1 cellular context compared by ENCODE assay signal in genomic region chr3:56682458-56683121, GRCh38.
TF ChIP-seq lines count a peak whose summit lies in the region.

No MANE protein-coding gene starts in this region.

TF ChIP-seq in K562, 482 proteins besides CTCF, POLR2A, EP300 and RAD21 (continued from another document and continues in another):
- TF ChIP-seq, protein P1, sequence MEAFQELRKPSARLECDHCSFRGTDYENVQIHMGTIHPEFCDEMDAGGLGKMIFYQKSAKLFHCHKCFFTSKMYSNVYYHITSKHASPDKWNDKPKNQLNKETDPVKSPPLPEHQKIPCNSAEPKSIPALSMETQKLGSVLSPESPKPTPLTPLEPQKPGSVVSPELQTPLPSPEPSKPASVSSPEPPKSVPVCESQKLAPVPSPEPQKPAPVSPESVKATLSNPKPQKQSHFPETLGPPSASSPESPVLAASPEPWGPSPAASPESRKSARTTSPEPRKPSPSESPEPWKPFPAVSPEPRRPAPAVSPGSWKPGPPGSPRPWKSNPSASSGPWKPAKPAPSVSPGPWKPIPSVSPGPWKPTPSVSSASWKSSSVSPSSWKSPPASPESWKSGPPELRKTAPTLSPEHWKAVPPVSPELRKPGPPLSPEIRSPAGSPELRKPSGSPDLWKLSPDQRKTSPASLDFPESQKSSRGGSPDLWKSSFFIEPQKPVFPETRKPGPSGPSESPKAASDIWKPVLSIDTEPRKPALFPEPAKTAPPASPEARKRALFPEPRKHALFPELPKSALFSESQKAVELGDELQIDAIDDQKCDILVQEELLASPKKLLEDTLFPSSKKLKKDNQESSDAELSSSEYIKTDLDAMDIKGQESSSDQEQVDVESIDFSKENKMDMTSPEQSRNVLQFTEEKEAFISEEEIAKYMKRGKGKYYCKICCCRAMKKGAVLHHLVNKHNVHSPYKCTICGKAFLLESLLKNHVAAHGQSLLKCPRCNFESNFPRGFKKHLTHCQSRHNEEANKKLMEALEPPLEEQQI (IDR thresholded peaks at IDR 0.05) = no peak
- TF ChIP-seq RBFOX2 (IDR thresholded peaks at IDR 0.05; ENCODE audit: low read depth, low read length) = peak; percentile 89
- TF ChIP-seq, protein P2, sequence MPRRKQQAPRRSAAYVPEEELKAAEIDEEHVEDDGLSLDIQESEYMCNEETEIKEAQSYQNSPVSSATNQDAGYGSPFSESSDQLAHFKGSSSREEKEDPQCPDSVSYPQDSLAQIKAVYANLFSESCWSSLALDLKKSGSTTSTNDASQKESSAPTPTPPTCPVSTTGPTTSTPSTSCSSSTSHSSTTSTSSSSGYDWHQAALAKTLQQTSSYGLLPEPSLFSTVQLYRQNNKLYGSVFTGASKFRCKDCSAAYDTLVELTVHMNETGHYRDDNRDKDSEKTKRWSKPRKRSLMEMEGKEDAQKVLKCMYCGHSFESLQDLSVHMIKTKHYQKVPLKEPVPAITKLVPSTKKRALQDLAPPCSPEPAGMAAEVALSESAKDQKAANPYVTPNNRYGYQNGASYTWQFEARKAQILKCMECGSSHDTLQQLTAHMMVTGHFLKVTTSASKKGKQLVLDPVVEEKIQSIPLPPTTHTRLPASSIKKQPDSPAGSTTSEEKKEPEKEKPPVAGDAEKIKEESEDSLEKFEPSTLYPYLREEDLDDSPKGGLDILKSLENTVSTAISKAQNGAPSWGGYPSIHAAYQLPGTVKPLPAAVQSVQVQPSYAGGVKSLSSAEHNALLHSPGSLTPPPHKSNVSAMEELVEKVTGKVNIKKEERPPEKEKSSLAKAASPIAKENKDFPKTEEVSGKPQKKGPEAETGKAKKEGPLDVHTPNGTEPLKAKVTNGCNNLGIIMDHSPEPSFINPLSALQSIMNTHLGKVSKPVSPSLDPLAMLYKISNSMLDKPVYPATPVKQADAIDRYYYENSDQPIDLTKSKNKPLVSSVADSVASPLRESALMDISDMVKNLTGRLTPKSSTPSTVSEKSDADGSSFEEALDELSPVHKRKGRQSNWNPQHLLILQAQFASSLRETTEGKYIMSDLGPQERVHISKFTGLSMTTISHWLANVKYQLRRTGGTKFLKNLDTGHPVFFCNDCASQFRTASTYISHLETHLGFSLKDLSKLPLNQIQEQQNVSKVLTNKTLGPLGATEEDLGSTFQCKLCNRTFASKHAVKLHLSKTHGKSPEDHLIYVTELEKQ (CRISPR knock-in tag; IDR thresholded peaks at IDR 0.05) = no peak
- TF ChIP-seq CGGBP1 (CRISPR knock-in tag; IDR thresholded peaks at IDR 0.05) = no peak
- no peak for TF ChIP-seq HDAC2 (IDR thresholded peaks at IDR 0.05)
- TF ChIP-seq XRCC3 (IDR thresholded peaks at IDR 0.05) = no peak
- no peak for TF ChIP-seq ZNF75A (CRISPR knock-in tag; IDR thresholded peaks at IDR 0.05)
- no peak for TF ChIP-seq ESRRA (IDR thresholded peaks at IDR 0.05; ENCODE audit: borderline replicate concordance, low read depth)
- no peak for TF ChIP-seq RAD51 (IDR thresholded peaks at IDR 0.05; ENCODE audit: borderline replicate concordance, low read depth)
- TF ChIP-seq TEAD4 (IDR thresholded peaks at IDR 0.05; ENCODE audit: low read length) = no peak
- no peak for TF ChIP-seq TEAD4 (CRISPR knock-in tag; IDR thresholded peaks at IDR 0.05; ENCODE audit: borderline replicate concordance)
- no peak for TF ChIP-seq ZNF274 (IDR thresholded peaks at IDR 0.05; ENCODE audit: borderline replicate concordance, low read depth, low read length)
- TF ChIP-seq, protein P3, sequence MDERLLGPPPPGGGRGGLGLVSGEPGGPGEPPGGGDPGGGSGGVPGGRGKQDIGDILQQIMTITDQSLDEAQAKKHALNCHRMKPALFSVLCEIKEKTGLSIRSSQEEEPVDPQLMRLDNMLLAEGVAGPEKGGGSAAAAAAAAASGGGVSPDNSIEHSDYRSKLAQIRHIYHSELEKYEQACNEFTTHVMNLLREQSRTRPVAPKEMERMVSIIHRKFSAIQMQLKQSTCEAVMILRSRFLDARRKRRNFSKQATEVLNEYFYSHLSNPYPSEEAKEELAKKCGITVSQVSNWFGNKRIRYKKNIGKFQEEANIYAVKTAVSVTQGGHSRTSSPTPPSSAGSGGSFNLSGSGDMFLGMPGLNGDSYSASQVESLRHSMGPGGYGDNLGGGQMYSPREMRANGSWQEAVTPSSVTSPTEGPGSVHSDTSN (CRISPR knock-in tag; IDR thresholded peaks at IDR 0.05; ENCODE audit: low read depth) = no peak
- TF ChIP-seq, protein P3 (tag; conservative IDR thresholded peaks at IDR 0.05; ENCODE audit: low read depth) = no peak
- TF ChIP-seq STAT6 (CRISPR knock-in tag; IDR thresholded peaks at IDR 0.05) = no peak
- TF ChIP-seq ZNF408 (CRISPR knock-in tag; IDR thresholded peaks at IDR 0.05; ENCODE audit: low read depth) = no peak
- TF ChIP-seq, protein P4, sequence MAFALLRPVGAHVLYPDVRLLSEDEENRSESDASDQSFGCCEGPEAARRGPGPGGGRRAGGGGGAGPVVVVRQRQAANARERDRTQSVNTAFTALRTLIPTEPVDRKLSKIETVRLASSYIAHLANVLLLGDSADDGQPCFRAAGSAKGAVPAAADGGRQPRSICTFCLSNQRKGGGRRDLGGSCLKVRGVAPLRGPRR (CRISPR knock-in tag; IDR thresholded peaks at IDR 0.05) = no peak
- TF ChIP-seq BHLHE40 (IDR thresholded peaks at IDR 0.05; ENCODE audit: low read length) = no peak
- TF ChIP-seq HSF4 (CRISPR knock-in tag; IDR thresholded peaks at IDR 0.05; ENCODE audit: borderline replicate concordance) = no peak
- no peak for TF ChIP-seq ZNF436 (CRISPR knock-in tag; IDR thresholded peaks at IDR 0.05)
- TF ChIP-seq ZNF592 (IDR thresholded peaks at IDR 0.05) = no peak
- TF ChIP-seq SNRNP70 (optimal IDR thresholded peaks at IDR 0.05; ENCODE audit: low read depth, low read length) = no peak
- TF ChIP-seq, protein P5, sequence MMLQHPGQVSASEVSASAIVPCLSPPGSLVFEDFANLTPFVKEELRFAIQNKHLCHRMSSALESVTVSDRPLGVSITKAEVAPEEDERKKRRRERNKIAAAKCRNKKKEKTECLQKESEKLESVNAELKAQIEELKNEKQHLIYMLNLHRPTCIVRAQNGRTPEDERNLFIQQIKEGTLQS (IDR thresholded peaks at IDR 0.05) = no peak
- TF ChIP-seq, protein P5 (CRISPR knock-in tag; conservative IDR thresholded peaks at IDR 0.05) = no peak
- no peak for TF ChIP-seq POLR2AphosphoS2 (IDR thresholded peaks at IDR 0.05; ENCODE audit: low read length)
- TF ChIP-seq, protein P6, sequence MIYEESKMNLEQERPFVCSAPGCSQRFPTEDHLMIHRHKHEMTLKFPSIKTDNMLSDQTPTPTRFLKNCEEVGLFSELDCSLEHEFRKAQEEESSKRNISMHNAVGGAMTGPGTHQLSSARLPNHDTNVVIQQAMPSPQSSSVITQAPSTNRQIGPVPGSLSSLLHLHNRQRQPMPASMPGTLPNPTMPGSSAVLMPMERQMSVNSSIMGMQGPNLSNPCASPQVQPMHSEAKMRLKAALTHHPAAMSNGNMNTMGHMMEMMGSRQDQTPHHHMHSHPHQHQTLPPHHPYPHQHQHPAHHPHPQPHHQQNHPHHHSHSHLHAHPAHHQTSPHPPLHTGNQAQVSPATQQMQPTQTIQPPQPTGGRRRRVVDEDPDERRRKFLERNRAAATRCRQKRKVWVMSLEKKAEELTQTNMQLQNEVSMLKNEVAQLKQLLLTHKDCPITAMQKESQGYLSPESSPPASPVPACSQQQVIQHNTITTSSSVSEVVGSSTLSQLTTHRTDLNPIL (CRISPR knock-in tag; IDR thresholded peaks at IDR 0.05) = no peak
- TF ChIP-seq TCF7L2 (IDR thresholded peaks at IDR 0.05; ENCODE audit: low read depth, low read length) = no peak
- TF ChIP-seq SRF (CRISPR knock-in tag; IDR thresholded peaks at IDR 0.05) = no peak
- TF ChIP-seq GTF2E2 (tag; IDR thresholded peaks at IDR 0.05) = peak; percentile 85
- TF ChIP-seq, protein P7, sequence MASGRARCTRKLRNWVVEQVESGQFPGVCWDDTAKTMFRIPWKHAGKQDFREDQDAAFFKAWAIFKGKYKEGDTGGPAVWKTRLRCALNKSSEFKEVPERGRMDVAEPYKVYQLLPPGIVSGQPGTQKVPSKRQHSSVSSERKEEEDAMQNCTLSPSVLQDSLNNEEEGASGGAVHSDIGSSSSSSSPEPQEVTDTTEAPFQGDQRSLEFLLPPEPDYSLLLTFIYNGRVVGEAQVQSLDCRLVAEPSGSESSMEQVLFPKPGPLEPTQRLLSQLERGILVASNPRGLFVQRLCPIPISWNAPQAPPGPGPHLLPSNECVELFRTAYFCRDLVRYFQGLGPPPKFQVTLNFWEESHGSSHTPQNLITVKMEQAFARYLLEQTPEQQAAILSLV (tag; IDR thresholded peaks at IDR 0.05) = no peak
- TF ChIP-seq JUNB (CRISPR knock-in tag; conservative IDR thresholded peaks at IDR 0.05) = no peak
- no peak for TF ChIP-seq GABPB2 (CRISPR knock-in tag; conservative IDR thresholded peaks at IDR 0.05)
- TF ChIP-seq, protein P8, sequence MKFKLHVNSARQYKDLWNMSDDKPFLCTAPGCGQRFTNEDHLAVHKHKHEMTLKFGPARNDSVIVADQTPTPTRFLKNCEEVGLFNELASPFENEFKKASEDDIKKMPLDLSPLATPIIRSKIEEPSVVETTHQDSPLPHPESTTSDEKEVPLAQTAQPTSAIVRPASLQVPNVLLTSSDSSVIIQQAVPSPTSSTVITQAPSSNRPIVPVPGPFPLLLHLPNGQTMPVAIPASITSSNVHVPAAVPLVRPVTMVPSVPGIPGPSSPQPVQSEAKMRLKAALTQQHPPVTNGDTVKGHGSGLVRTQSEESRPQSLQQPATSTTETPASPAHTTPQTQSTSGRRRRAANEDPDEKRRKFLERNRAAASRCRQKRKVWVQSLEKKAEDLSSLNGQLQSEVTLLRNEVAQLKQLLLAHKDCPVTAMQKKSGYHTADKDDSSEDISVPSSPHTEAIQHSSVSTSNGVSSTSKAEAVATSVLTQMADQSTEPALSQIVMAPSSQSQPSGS (CRISPR knock-in tag; IDR thresholded peaks at IDR 0.05) = no peak
- TF ChIP-seq TEAD2 (tag; IDR thresholded peaks at IDR 0.05) = no peak
- no peak for TF ChIP-seq TRIM25 (IDR thresholded peaks at IDR 0.05; ENCODE audit: borderline replicate concordance)
